ENCODE assay signal across 9 cellular contexts in the genomic region with DNA sequence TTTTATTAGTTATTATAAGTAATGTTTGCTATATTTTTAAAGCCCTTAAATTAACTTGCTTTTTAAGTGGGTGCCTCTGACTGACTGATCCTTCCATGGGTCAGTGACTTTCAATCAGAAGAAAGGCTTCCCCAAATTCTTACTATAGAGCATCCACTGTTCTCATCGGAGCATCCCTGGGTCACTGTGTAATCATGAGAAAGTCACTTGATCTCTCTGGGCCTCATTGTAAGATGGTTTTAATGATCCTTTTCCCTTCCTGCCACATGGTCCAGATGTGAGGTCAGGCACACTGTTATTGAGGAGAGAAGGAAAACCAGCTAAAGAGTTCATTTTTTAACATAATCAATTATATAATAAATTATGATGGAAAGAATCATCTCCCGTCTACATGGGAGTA. TPM values are rescaled to one million over a fixed set of nuclear protein-coding genes. Genes with fewer than 3 reads are reported as not detected.
"Had no signal": no experiment of that assay in that cellular context is flagged by ENCODE, and none has a peak within 500 bp of the region (broad histone marks: within the 10 kb centered on the region; RNA-seq: fewer than 3 reads in every experiment).

No MANE protein-coding gene starts in this region.

- H3K4me3 Mint-ChIP-seq: H9, HFFc6 had no signal

- H3K9me3 ChIP-seq: HAP-1 had no signal

- H3K27ac ChIP-seq: GM23248 had no signal

- DNase-seq: GM23248, GOT3, H7, H9, HCEC 1CT, HFFc6 had no signal

- ATAC-seq: HCT116 had no signal

- H3K9me3 Mint-ChIP-seq: H9, HFFc6 had no signal

- H3K27ac Mint-ChIP-seq: H9, HFFc6 had no signal

- H2AFZ ChIP-seq: GM23248 had no signal

- H3K4me3 ChIP-seq: GM23248, HAP-1 had no signal

- H3K36me3 ChIP-seq: HAP-1 had no signal

RNA-seq across cellular contexts. Expression of a gene that starts 31.6 kb away (rescaled TPM):
- total RNA-seq: GM23248, H4, HFFc6 had no signal
- polyA plus RNA-seq: GM23248 had no signal
